ENCODE assay signal across 9 cellular contexts in the genomic region with DNA sequence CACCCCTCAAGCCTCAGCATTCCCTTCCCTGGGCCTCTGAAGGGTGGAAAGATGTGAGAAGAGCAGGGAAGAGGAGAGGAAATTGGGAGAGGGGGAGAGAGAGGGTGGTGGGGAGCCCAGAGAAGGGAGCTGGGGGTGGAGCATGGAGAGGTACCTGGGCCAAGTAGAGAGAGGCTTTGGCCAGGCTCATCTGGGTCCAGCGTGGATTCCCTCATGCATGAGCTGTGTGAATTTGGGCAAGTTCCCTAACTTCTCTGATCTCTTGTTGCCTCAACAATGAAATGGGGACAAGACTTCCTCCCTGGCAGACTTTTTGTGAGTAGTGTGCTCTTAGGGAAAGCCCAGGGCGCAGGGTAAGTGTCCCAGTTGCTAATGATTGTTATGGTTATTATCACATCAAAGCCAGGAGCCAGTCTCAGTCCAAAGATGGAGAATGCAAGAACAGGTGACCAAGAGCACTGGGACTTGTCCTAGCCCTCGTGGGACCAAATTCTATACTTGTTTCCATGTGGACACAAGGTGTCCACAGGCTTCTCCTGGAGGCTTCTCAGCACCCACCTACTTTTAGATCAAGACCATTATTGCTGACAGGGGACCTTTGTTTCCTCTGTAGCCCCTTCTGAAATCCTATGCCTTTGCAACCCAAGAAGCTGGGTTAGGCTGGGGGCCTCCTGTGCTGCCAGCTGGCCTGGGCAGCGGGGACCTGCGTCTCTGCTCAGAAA. TPM values are rescaled to one million over a fixed set of nuclear protein-coding genes. Genes with fewer than 3 reads are reported as not detected.
DNase-seq lines count a peak whose midpoint lies in the region; ATAC-seq and TF ChIP-seq lines count a peak whose summit lies in the region.
"Had no signal": no experiment of that assay in that cellular context is flagged by ENCODE, and none has a peak within 500 bp of the region (broad histone marks: within the 10 kb centered on the region; RNA-seq: fewer than 3 reads in every experiment).

No MANE protein-coding gene starts in this region.

- no peak overlapping the region for H3K4me3 ChIP-seq in GM23338
- no peak overlapping the region for H3K4me3 ChIP-seq in right atrium auricular region
- H3K4me3 ChIP-seq in skin epidermis, result no peak overlapping the region

- ATAC-seq in GM23338 (no peak), GM18867 (IDR thresholded peaks at IDR 0.05; ENCODE audit: unreplicated experiment) (no peak)
- ATAC-seq in activated T-helper 17 cell treated with anti-CD3 and anti-CD28 coated beads, Interleukin-2, amount 50 U/mL, for 72 hours (replicated peaks), result peak; percentile 7

- no peaks in the 10 kb centered on the region for H3F3A ChIP-seq in GM23338 (replicated peaks; ENCODE audit: low read depth)

- peak overlapping the region; percentile 42; the same call in 1 of the 2 replicates for H3K27ac Mint-ChIP-seq in GM23338
- H3K27ac Mint-ChIP-seq in activated T-helper 17 cell treated with anti-CD3 and anti-CD28 coated beads, Interleukin-2, amount 50 U/mL, for 72 hours, result peak overlapping the region; percentile 88

- TF ChIP-seq CTCF in GM23338 (conservative IDR thresholded peaks at IDR 0.05; ENCODE audit: low read depth in 2 of 2) (no peak), right atrium auricular region (IDR thresholded peaks at IDR 0.05) (no peak)

- H3K36me3 Mint-ChIP-seq in GM23338 (ENCODE audit: low read depth), result no peaks in the 10 kb centered on the region
- H3K36me3 Mint-ChIP-seq in activated T-helper 17 cell treated with anti-CD3 and anti-CD28 coated beads, Interleukin-2, amount 50 U/mL, for 72 hours (ENCODE audit: low read depth), result peaks cover 36% of the 10 kb centered on the region

- peaks cover 30% of the 10 kb centered on the region for H3K4me1 Mint-ChIP-seq in GM23338
- peaks cover 68% of the 10 kb centered on the region for H3K4me1 Mint-ChIP-seq in activated T-helper 17 cell treated with anti-CD3 and anti-CD28 coated beads, Interleukin-2, amount 50 U/mL, for 72 hours

- H3K27me3 Mint-ChIP-seq in GM23338 (ENCODE audit: insufficient read depth, low read depth, poor library complexity), result peaks cover 7% of the 10 kb centered on the region
- no peaks in the 10 kb centered on the region for H3K27me3 Mint-ChIP-seq in activated T-helper 17 cell treated with anti-CD3 and anti-CD28 coated beads, Interleukin-2, amount 50 U/mL, for 72 hours

- H3K27me3 ChIP-seq in GM23338 (ENCODE audit: insufficient read depth) (no peaks in the 10 kb centered on the region), right atrium auricular region (no peaks in the 10 kb centered on the region)

- H3K9me2 ChIP-seq in GM23338 (ENCODE audit: insufficient read depth), result no peaks in the 10 kb centered on the region

- H3K36me3 ChIP-seq in GM23338 (ENCODE audit: insufficient read depth) (no peaks in the 10 kb centered on the region), right atrium auricular region (no peaks in the 10 kb centered on the region)

- H2AFZ ChIP-seq in GM23338, result 0 out of 2 replicates have a peak overlapping the region, but pooled peaks have one; percentile 81

- no peak for DNase-seq in GM23338 (ENCODE audit: low spot score)
- DNase-seq in right atrium auricular region (ENCODE audit: low spot score), result no peak
- no peak for DNase-seq in DMS153 (lab: John Stamatoyannopoulos, UW)
- no peak for DNase-seq in NCI-H345 (lab: John Stamatoyannopoulos, UW)
- DNase-seq in NCI-H526 treated with DMSO at 0.1 percent for 48 hours (lab: John Stamatoyannopoulos, UW), result no peak
- DNase-seq: stimulated activated CD4-positive, alpha-beta T cell treated with anti-CD3 and anti-CD28 coated beads, Interleukin-1b, Interleukin-23, amount 100 ng/mL, for 48 hours had no signal

- H3K9me3 Mint-ChIP-seq in GM23338, result no peaks in the 10 kb centered on the region
- H3K9me3 Mint-ChIP-seq in activated T-helper 17 cell treated with anti-CD3 and anti-CD28 coated beads, Interleukin-2, amount 50 U/mL, for 72 hours, result no peaks in the 10 kb centered on the region

- H3K27ac ChIP-seq in GM23338 (ENCODE audit: low read depth) (no peak overlapping the region), right atrium auricular region (peak overlapping the region; percentile 94 to 96), skin epidermis (peak overlapping the region in 20 of 21 experiments; percentile 46 to 97 (median 87))

- no peaks in the 10 kb centered on the region for H3K79me2 ChIP-seq in GM23338 (replicated peaks; ENCODE audit: insufficient read depth)

- no peak overlapping the region for H3K4me2 ChIP-seq in GM23338

- H4K20me1 ChIP-seq in GM23338 (replicated peaks; ENCODE audit: insufficient read depth), result no peaks in the 10 kb centered on the region

- no peaks in the 10 kb centered on the region for H3K9me3 ChIP-seq in right atrium auricular region

- no peak overlapping the region for H3K4me3 Mint-ChIP-seq in GM23338
- H3K4me3 Mint-ChIP-seq in activated T-helper 17 cell treated with anti-CD3 and anti-CD28 coated beads, Interleukin-2, amount 50 U/mL, for 72 hours, result peak overlapping the region; percentile 83

- H3K4me1 ChIP-seq in GM23338 (ENCODE audit: insufficient read depth) (no peaks in the 10 kb centered on the region; the same call in 1 of the 2 replicates), right atrium auricular region (peaks cover 0 to 92% of the 10 kb centered on the region in 2 donors)

TF ChIP-seq in GM23338, 12 proteins besides CTCF, POLR2A, EP300 and RAD21 (continues in another document):
- no peak for TF ChIP-seq STAT1 (IDR thresholded peaks at IDR 0.05; ENCODE audit: unreplicated experiment)
- no peak for TF ChIP-seq POLR2AphosphoS5 (IDR thresholded peaks at IDR 0.05; ENCODE audit: low read depth)
- TF ChIP-seq, protein P1, sequence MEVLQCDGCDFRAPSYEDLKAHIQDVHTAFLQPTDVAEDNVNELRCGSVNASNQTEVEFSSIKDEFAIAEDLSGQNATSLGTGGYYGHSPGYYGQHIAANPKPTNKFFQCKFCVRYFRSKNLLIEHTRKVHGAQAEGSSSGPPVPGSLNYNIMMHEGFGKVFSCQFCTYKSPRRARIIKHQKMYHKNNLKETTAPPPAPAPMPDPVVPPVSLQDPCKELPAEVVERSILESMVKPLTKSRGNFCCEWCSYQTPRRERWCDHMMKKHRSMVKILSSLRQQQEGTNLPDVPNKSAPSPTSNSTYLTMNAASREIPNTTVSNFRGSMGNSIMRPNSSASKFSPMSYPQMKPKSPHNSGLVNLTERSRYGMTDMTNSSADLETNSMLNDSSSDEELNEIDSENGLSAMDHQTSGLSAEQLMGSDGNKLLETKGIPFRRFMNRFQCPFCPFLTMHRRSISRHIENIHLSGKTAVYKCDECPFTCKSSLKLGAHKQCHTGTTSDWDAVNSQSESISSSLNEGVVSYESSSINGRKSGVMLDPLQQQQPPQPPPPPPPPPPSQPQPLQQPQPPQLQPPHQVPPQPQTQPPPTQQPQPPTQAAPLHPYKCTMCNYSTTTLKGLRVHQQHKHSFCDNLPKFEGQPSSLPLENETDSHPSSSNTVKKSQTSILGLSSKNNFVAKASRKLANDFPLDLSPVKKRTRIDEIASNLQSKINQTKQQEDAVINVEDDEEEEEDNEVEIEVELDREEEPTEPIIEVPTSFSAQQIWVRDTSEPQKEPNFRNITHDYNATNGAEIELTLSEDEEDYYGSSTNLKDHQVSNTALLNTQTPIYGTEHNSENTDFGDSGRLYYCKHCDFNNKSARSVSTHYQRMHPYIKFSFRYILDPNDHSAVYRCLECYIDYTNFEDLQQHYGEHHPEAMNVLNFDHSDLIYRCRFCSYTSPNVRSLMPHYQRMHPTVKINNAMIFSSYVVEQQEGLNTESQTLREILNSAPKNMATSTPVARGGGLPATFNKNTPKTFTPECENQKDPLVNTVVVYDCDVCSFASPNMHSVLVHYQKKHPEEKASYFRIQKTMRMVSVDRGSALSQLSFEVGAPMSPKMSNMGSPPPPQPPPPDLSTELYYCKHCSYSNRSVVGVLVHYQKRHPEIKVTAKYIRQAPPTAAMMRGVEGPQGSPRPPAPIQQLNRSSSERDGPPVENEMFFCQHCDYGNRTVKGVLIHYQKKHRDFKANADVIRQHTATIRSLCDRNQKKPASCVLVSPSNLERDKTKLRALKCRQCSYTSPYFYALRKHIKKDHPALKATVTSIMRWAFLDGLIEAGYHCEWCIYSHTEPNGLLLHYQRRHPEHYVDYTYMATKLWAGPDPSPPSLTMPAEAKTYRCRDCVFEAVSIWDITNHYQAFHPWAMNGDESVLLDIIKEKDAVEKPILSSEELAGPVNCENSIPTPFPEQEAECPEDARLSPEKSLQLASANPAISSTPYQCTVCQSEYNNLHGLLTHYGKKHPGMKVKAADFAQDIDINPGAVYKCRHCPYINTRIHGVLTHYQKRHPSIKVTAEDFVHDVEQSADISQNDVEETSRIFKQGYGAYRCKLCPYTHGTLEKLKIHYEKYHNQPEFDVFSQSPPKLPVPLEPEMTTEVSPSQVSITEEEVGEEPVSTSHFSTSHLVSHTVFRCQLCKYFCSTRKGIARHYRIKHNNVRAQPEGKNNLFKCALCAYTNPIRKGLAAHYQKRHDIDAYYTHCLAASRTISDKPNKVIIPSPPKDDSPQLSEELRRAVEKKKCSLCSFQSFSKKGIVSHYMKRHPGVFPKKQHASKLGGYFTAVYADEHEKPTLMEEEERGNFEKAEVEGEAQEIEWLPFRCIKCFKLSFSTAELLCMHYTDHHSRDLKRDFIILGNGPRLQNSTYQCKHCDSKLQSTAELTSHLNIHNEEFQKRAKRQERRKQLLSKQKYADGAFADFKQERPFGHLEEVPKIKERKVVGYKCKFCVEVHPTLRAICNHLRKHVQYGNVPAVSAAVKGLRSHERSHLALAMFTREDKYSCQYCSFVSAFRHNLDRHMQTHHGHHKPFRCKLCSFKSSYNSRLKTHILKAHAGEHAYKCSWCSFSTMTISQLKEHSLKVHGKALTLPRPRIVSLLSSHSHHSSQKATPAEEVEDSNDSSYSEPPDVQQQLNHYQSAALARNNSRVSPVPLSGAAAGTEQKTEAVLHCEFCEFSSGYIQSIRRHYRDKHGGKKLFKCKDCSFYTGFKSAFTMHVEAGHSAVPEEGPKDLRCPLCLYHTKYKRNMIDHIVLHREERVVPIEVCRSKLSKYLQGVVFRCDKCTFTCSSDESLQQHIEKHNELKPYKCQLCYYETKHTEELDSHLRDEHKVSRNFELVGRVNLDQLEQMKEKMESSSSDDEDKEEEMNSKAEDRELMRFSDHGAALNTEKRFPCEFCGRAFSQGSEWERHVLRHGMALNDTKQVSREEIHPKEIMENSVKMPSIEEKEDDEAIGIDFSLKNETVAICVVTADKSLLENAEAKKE (CRISPR knock-in tag; IDR thresholded peaks at IDR 0.05), result no peak
- TF ChIP-seq ZNF114 (CRISPR knock-in tag; IDR thresholded peaks at IDR 0.05), result no peak
- TF ChIP-seq NANOG (IDR thresholded peaks at IDR 0.05; ENCODE audit: borderline replicate concordance), result no peak
- TF ChIP-seq JUNB (IDR thresholded peaks at IDR 0.05; ENCODE audit: unreplicated experiment), result no peak
- no peak for TF ChIP-seq EZH2 (IDR thresholded peaks at IDR 0.05; ENCODE audit: low read depth, unreplicated experiment)
- no peak for TF ChIP-seq CREB1 (CRISPR knock-in tag; IDR thresholded peaks at IDR 0.05; ENCODE audit: low read depth)
- no peak for TF ChIP-seq EZH2phosphoT487 (IDR thresholded peaks at IDR 0.05; ENCODE audit: unreplicated experiment)

RNA-seq across cellular contexts. Expression of a gene that starts 13.9 kb away (rescaled TPM):
- 3.2 and 13.8 TPM in 2 replicates for total RNA-seq in GM23338 (2014; rRNA removed; shearing (Covaris generic))
- polyA plus RNA-seq in GM23338 (2016; fragmentation: Nextera tagmentation; extraction: Ambion mirVana), result 1.0 and 1.2 TPM in 2 replicates
- total RNA-seq in activated T-helper 17 cell treated with anti-CD3 and anti-CD28 coated beads, Interleukin-2, amount 50 U/mL, for 72 hours, result 10 to 100 TPM; 38.2 to 41.2 TPM
- 10 to 100 TPM; 11.8 to 21.8 TPM for total RNA-seq in right atrium auricular region
